In the genomic region with DNA sequence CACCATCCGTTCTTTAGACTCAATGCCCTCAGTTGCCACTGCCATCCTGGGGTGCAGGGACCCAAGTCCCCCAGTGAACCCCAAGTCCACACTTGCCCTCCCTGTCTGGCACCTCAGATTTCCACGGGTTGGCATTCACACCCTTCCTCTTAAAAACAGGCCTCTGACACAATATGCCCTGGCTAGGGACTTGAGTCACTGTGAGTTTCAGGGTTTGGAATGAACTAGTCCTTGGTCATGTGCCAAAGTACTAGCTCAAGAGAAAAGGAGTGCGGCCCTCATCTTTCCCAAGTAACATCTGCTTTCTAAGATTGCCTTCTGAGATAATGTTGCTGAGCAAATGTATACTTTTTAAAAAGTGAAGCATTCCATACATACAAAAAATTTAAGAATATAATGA, we compare ENCODE assay signal across 13 cellular contexts.
A peak's percentile ranks its signal among the peaks of the same experiment; 100 is the strongest.
DNase-seq lines count a peak whose midpoint lies in the region; FAIRE-seq and TF ChIP-seq lines count a peak whose summit lies in the region.
"Had no signal": no experiment of that assay in that cellular context is flagged by ENCODE, and none has a peak within 500 bp of the region (broad histone marks: within the 10 kb centered on the region; RNA-seq: fewer than 3 reads in every experiment).

No MANE protein-coding gene starts in this region.

- H3K9me3 Mint-ChIP-seq in brain = no peaks in the 10 kb centered on the region
- no peaks in the 10 kb centered on the region for H3K9me3 Mint-ChIP-seq in activated naive CD4-positive, alpha-beta T cell treated with anti-CD3 and anti-CD28 coated beads for 36 hours

- no peaks in the 10 kb centered on the region for H3K9me3 ChIP-seq in cardiac muscle cell (ENCODE audit: low read depth)
- H3K9me3 ChIP-seq: esophagus muscularis mucosa had no signal

- H3K27me3 Mint-ChIP-seq in brain = no peaks in the 10 kb centered on the region
- H3K27me3 Mint-ChIP-seq in activated naive CD4-positive, alpha-beta T cell treated with anti-CD3 and anti-CD28 coated beads for 36 hours (ENCODE audit: low read depth) = no peaks in the 10 kb centered on the region

- TF ChIP-seq POLR2A in H54 (IDR thresholded peaks at IDR 0.05; ENCODE audit: low read depth, low read length) = no peak

- no peaks in the 10 kb centered on the region for H3K36me3 ChIP-seq in cardiac muscle cell
- H3K36me3 ChIP-seq: esophagus muscularis mucosa had no signal

- peaks cover 53% of the 10 kb centered on the region for H3K4me1 Mint-ChIP-seq in brain
- no peaks in the 10 kb centered on the region for H3K4me1 Mint-ChIP-seq in activated naive CD4-positive, alpha-beta T cell treated with anti-CD3 and anti-CD28 coated beads for 36 hours (ENCODE audit: low read depth)

- intact Hi-C loops in activated naive CD4-positive, alpha-beta T cell treated with anti-CD3 and anti-CD28 coated beads for 36 hours (cut with micrococcal nuclease) = no loop called here

- peaks cover 32% of the 10 kb centered on the region for H3K4me1 ChIP-seq in cardiac muscle cell (ENCODE audit: low read depth)

- TF ChIP-seq CTCF in brain (conservative IDR thresholded peaks at IDR 0.05) (no peak), cardiac muscle cell (IDR thresholded peaks at IDR 0.05; ENCODE audit: low read depth, low read length) (no peak), GM20000 (IDR thresholded peaks at IDR 0.05; ENCODE audit: extremely low read depth, missing control alignments) (no peak)

- peak overlapping the region; percentile 90 for H3K27ac ChIP-seq in cardiac muscle cell
- H3K27ac ChIP-seq: esophagus muscularis mucosa, VCaP had no signal

- no peak overlapping the region for H3K4me3 Mint-ChIP-seq in brain
- no peak overlapping the region for H3K4me3 Mint-ChIP-seq in activated naive CD4-positive, alpha-beta T cell treated with anti-CD3 and anti-CD28 coated beads for 36 hours

- H3K4me3 ChIP-seq in cardiac muscle cell = no peak overlapping the region
- H3K4me3 ChIP-seq: esophagus muscularis mucosa had no signal

- H3K27ac Mint-ChIP-seq in brain = peak overlapping the region in 4 of 5 experiments; percentile 27 to 77 (median 57)
- H3K27ac Mint-ChIP-seq in activated naive CD4-positive, alpha-beta T cell treated with anti-CD3 and anti-CD28 coated beads for 36 hours = no peak overlapping the region

- no peak for FAIRE-seq in H54 (lab: Jason Lieb, UNC)

- H3K27me3 ChIP-seq in cardiac muscle cell = no peaks in the 10 kb centered on the region
- H3K27me3 ChIP-seq: esophagus muscularis mucosa had no signal

- DNase-seq in H54 (ENCODE audit: insufficient read length, low spot score) = peak; percentile 1
- DNase-seq in cardiac muscle cell (ENCODE audit: low read depth in 1 of 2, low spot score in 1 of 2) = peak in 1 of 2 donors; percentile 75
- DNase-seq in stromal cell of bone marrow (ENCODE audit: low read depth) = peak; percentile 69
- DNase-seq in activated naive CD4-positive, alpha-beta T cell treated with anti-CD3 and anti-CD28 coated beads for 36 hours = no peak
- DNase-seq in activated naive CD4-positive, alpha-beta T cell (lab: John Stamatoyannopoulos, UW) = no peak
- no peak for DNase-seq in GM20000 (ENCODE audit: low spot score)
- DNase-seq: anterior cingulate cortex; MM.1S; stimulated activated CD4-positive, alpha-beta T cell treated with anti-CD3 and anti-CD28 coated beads, Interleukin-1b, Interleukin-23, amount 100 ng/mL, for 48 hours; stimulated activated naive CD4-positive, alpha-beta T cell had no signal

- H3K36me3 Mint-ChIP-seq in brain = peaks cover 30% of the 10 kb centered on the region
- no peaks in the 10 kb centered on the region for H3K36me3 Mint-ChIP-seq in activated naive CD4-positive, alpha-beta T cell treated with anti-CD3 and anti-CD28 coated beads for 36 hours (ENCODE audit: low read depth)

- CTCF ChIA-PET in activated naive CD4-positive, alpha-beta T cell treated with anti-CD3 and anti-CD28 coated beads for 36 hours (lab: Charles Lee) = no interaction called here

Comparison
In these comparisons a context has a peak if more than half of its experiments do, and no peak if none do; other contexts are left out.
1. DNase-seq: peak in H54 (single experiment) and stromal cell of bone marrow (single experiment); none in activated naive CD4-positive, alpha-beta T cell treated with anti-CD3 and anti-CD28 coated beads for 36 hours (single experiment), activated naive CD4-positive, alpha-beta T cell (0 of 4) and GM20000 (single experiment).